In genomic region chr13:82614086-82614485, GRCh38 we compare ENCODE assay signal across 28 cellular contexts.
"Had no signal": no experiment of that assay in that cellular context is flagged by ENCODE, and none has a peak within 500 bp of the region (broad histone marks: within the 10 kb centered on the region; RNA-seq: fewer than 3 reads in every experiment).

No MANE protein-coding gene starts in this region.

- H3K4me3 ChIP-seq: coronary artery, esophagus squamous epithelium, lower lobe of right lung, ovary, psoas muscle, sigmoid colon, stomach, thyroid gland had no signal

- H3K4me3 Mint-ChIP-seq: immature natural killer cell; memory B cell; natural killer cell; stimulated activated effector memory CD8-positive, alpha-beta T cell treated with anti-CD3 and anti-CD28 coated beads, Interleukin-12 subunit alpha, Interleukin-12 subunit beta, amount 100 ng/mL, for 72 hours had no signal

- H3K27me3 Mint-ChIP-seq: memory B cell had no signal

- H3K27me3 ChIP-seq: esophagus squamous epithelium, ovary, sigmoid colon, stomach, thyroid gland had no signal

- H3K4me1 Mint-ChIP-seq: immature natural killer cell; memory B cell; natural killer cell; stimulated activated effector memory CD8-positive, alpha-beta T cell treated with anti-CD3 and anti-CD28 coated beads, Interleukin-12 subunit alpha, Interleukin-12 subunit beta, amount 100 ng/mL, for 72 hours had no signal

- DNase-seq: dermis blood vessel endothelial cell; effector memory CD4-positive, alpha-beta T cell; erythroblast; esophagus squamous epithelium; hypothalamus; immature natural killer cell; islet precursor cell; kidney glomerular epithelial cell; left colon; left ventricle myocardium superior; lower lobe of right lung; natural killer cell; occipital lobe; ovary; posterior cingulate gyrus; psoas muscle; right cardiac atrium; sigmoid colon; stimulated activated CD4-positive, alpha-beta T cell treated with anti-CD3 and anti-CD28 coated beads, Interleukin-2, amount 100 ng/mL, for 24 hours; stimulated activated CD4-positive, alpha-beta T cell treated with anti-CD3 and anti-CD28 coated beads, Interleukin-4, amount 100 ng/mL, for 24 hours; stimulated activated naive CD4-positive, alpha-beta T cell treated with Interleukin-2 at 50 U/mL for 16 hours; stomach; thyroid gland; trophoblast cell had no signal

- ATAC-seq: left colon; left ventricle myocardium superior; lower lobe of right lung; natural killer cell; psoas muscle; right cardiac atrium; stimulated activated effector memory CD8-positive, alpha-beta T cell treated with anti-CD3 and anti-CD28 coated beads, Interleukin-12 subunit alpha, Interleukin-12 subunit beta, amount 100 ng/mL, for 72 hours had no signal

- H3K36me3 Mint-ChIP-seq: immature natural killer cell; memory B cell; stimulated activated effector memory CD8-positive, alpha-beta T cell treated with anti-CD3 and anti-CD28 coated beads, Interleukin-12 subunit alpha, Interleukin-12 subunit beta, amount 100 ng/mL, for 72 hours had no signal

- H3K36me3 ChIP-seq: esophagus squamous epithelium, lower lobe of right lung, ovary, sigmoid colon, stomach, thyroid gland had no signal

- FAIRE-seq: endothelial cell of umbilical vein had no signal

- H3K27ac Mint-ChIP-seq: immature natural killer cell; memory B cell; natural killer cell; stimulated activated effector memory CD8-positive, alpha-beta T cell treated with anti-CD3 and anti-CD28 coated beads, Interleukin-12 subunit alpha, Interleukin-12 subunit beta, amount 100 ng/mL, for 72 hours had no signal

- H3K27ac ChIP-seq: coronary artery, esophagus squamous epithelium, lower lobe of right lung, ovary, psoas muscle, sigmoid colon, stomach, thyroid gland had no signal

- H3K9me3 ChIP-seq: esophagus squamous epithelium, lower lobe of right lung, ovary, psoas muscle, sigmoid colon, stomach, thyroid gland had no signal

- H3K4me1 ChIP-seq: esophagus squamous epithelium, lower lobe of right lung, psoas muscle, sigmoid colon, stomach, thyroid gland had no signal
